2 cellular contexts compared by ENCODE assay signal in genomic region chr3:113193298-113193697, GRCh38.
TF ChIP-seq lines count a peak whose summit lies in the region.

No MANE protein-coding gene starts in this region.

TF ChIP-seq in H1, 55 proteins besides CTCF, POLR2A, EP300 and RAD21:
- TF ChIP-seq RNF2 (IDR thresholded peaks at IDR 0.05; ENCODE audit: borderline replicate concordance, low read depth, low read length, missing control alignments, poor library complexity, severe bottlenecking) = no peak
- no peak for TF ChIP-seq BACH1 (IDR thresholded peaks at IDR 0.05; ENCODE audit: low read length)
- no peak for TF ChIP-seq TCF12 (IDR thresholded peaks at IDR 0.05; ENCODE audit: low read depth, low read length)
- no peak for TF ChIP-seq ZNF274 (IDR thresholded peaks at IDR 0.05; ENCODE audit: borderline replicate concordance, extremely low read depth, low read length)
- TF ChIP-seq ATF3 (IDR thresholded peaks at IDR 0.05; ENCODE audit: insufficient read depth, low read depth, low read length) = no peak
- TF ChIP-seq CHD2 (IDR thresholded peaks at IDR 0.05; ENCODE audit: low read length) = no peak
- TF ChIP-seq SP1 (IDR thresholded peaks at IDR 0.05; ENCODE audit: low read depth, low read length) = no peak
- no peak for TF ChIP-seq SRF (IDR thresholded peaks at IDR 0.05; ENCODE audit: low read depth, low read length)
- no peak for TF ChIP-seq RFX5 (IDR thresholded peaks at IDR 0.05; ENCODE audit: borderline replicate concordance, low read depth, low read length)
- no peak for TF ChIP-seq SUZ12 (IDR thresholded peaks at IDR 0.05; ENCODE audit: low read length)
- no peak for TF ChIP-seq CBX8 (IDR thresholded peaks at IDR 0.05; ENCODE audit: borderline replicate concordance, low read depth, low read length)
- no peak for TF ChIP-seq BCL11A (IDR thresholded peaks at IDR 0.05; ENCODE audit: low read depth in 2 of 2, low read length in 2 of 2)
- TF ChIP-seq CEBPB (IDR thresholded peaks at IDR 0.05; ENCODE audit: low read depth, low read length) = no peak
- TF ChIP-seq GABPA (IDR thresholded peaks at IDR 0.05; ENCODE audit: borderline replicate concordance, insufficient read depth, low read length) = no peak
- no peak for TF ChIP-seq MAFK (IDR thresholded peaks at IDR 0.05; ENCODE audit: low read depth, low read length)

TF ChIP-seq in GM12891, 5 proteins besides CTCF, POLR2A, EP300 and RAD21:
- no peak for TF ChIP-seq POU2F2 (IDR thresholded peaks at IDR 0.05; ENCODE audit: low read depth, low read length)
